8 cellular contexts compared by ENCODE assay signal in the genomic region with DNA sequence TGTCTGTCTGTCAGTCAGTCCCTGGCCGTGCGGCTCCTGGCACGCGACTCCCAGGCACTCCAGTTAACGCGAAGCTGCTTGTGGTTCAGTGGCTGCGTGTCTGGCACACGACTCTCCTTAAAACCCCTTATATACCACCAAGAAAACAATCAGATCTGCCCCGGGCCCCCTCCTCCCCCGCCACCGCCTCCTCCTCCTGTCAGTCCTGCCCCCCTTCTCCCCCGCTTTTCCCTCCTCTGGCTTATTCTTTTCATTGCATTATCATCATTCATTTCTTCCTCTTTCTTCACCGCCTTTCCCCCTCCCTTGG. TPM values are rescaled to one million over a fixed set of nuclear protein-coding genes. Genes with fewer than 3 reads are reported as not detected.
DNase-seq lines count a peak whose midpoint lies in the region; ATAC-seq and TF ChIP-seq lines count a peak whose summit lies in the region.

A gene (minus strand): TSS at position 105 of the 310 bp plus-strand sequence. CDS start 705 bp downstream, outside the sequence.

- H3K4me1 ChIP-seq in left lung (peaks cover 22 to 39% of the 10 kb centered on the region in 2 donors), thymus (ENCODE audit: control insufficient read depth, insufficient read depth, low read length) (peaks cover 13% of the 10 kb centered on the region)

- DNase-seq in activated CD4-positive, alpha-beta T cell treated with anti-CD3 and anti-CD28 coated beads, Interleukin-2, amount 10 ng/mL, durations not matched to agents 24 days and 14 days, result no peak
- no peak for DNase-seq in activated CD4-positive, alpha-beta T cell treated with anti-CD3 and anti-CD28 coated beads, Interleukin-2, amount 50 U/mL, for 48 hours
- no peak for DNase-seq in activated naive CD8-positive, alpha-beta T cell treated with anti-CD3 and anti-CD28 coated beads, Interleukin-2, amount 50 U/mL, for 24 hours
- DNase-seq in left lung (no peak), DMS 273 treated with DMSO at 0.1 percent for 48 hours (lab: John Stamatoyannopoulos, UW) (no peak), HK-2 (ENCODE audit: unreplicated experiment) (no peak)

- H3K36me3 Mint-ChIP-seq in activated CD4-positive, alpha-beta T cell treated with anti-CD3 and anti-CD28 coated beads, Interleukin-2, amount 10 ng/mL, durations not matched to agents 24 days and 14 days (ENCODE audit: low read depth), result peaks cover 13% of the 10 kb centered on the region
- H3K36me3 Mint-ChIP-seq in activated naive CD8-positive, alpha-beta T cell treated with anti-CD3 and anti-CD28 coated beads, Interleukin-2, amount 50 U/mL, for 24 hours (ENCODE audit: low read depth), result peaks cover 5% of the 10 kb centered on the region

- H3K27ac Mint-ChIP-seq in activated CD4-positive, alpha-beta T cell treated with anti-CD3 and anti-CD28 coated beads, Interleukin-2, amount 10 ng/mL, durations not matched to agents 24 days and 14 days, result peak within 1 kb of the TSS; percentile 84
- peak within 1 kb of the TSS; percentile 66 for H3K27ac Mint-ChIP-seq in activated naive CD8-positive, alpha-beta T cell treated with anti-CD3 and anti-CD28 coated beads, Interleukin-2, amount 50 U/mL, for 24 hours

- 1% methylated on average over 13 of the region's 13 CpGs for WGBS in thymus

- H3K36me3 ChIP-seq in left lung (no peaks in the 10 kb centered on the region), thymus (ENCODE audit: control insufficient read depth, insufficient read depth) (no peaks in the 10 kb centered on the region)

- ATAC-seq in activated naive CD8-positive, alpha-beta T cell treated with anti-CD3 and anti-CD28 coated beads, Interleukin-2, amount 50 U/mL, for 24 hours, result no peak
- ATAC-seq in left lung, result no peak
- no peak for ATAC-seq in HG03045 (IDR thresholded peaks at IDR 0.05; ENCODE audit: unreplicated experiment)

- H3K27ac ChIP-seq in left lung, result no peak within 1 kb of the TSS
- no peak within 1 kb of the TSS for H3K27ac ChIP-seq in thymus (ENCODE audit: low read depth)

- intact Hi-C loops in activated CD4-positive, alpha-beta T cell treated with anti-CD3 and anti-CD28 coated beads, Interleukin-2, amount 10 ng/mL, durations not matched to agents 24 days and 14 days (cut with micrococcal nuclease), result loop anchor here (5.0 kb wide), 2 partner anchors 121 to 191 kb away; a partner anchor contains a TSS
- intact Hi-C loops in left lung (cut with DNase I), result no loop called here

- H3K4me3 Mint-ChIP-seq in activated CD4-positive, alpha-beta T cell treated with anti-CD3 and anti-CD28 coated beads, Interleukin-2, amount 10 ng/mL, durations not matched to agents 24 days and 14 days, result peak within 1 kb of the TSS; percentile 90
- H3K4me3 Mint-ChIP-seq in activated naive CD8-positive, alpha-beta T cell treated with anti-CD3 and anti-CD28 coated beads, Interleukin-2, amount 50 U/mL, for 24 hours, result peak within 1 kb of the TSS; percentile 84

- H3K4me3 ChIP-seq in left lung, result peak within 1 kb of the TSS; percentile 10 to 49
- H3K4me3 ChIP-seq in thymus (ENCODE audit: low read length), result peak within 1 kb of the TSS; percentile 56

- H3K27me3 Mint-ChIP-seq in activated CD4-positive, alpha-beta T cell treated with anti-CD3 and anti-CD28 coated beads, Interleukin-2, amount 10 ng/mL, durations not matched to agents 24 days and 14 days, result peaks cover 86% of the 10 kb centered on the region
- peaks cover 92% of the 10 kb centered on the region for H3K27me3 Mint-ChIP-seq in activated naive CD8-positive, alpha-beta T cell treated with anti-CD3 and anti-CD28 coated beads, Interleukin-2, amount 50 U/mL, for 24 hours

- H3K9me3 ChIP-seq in left lung (no peaks in the 10 kb centered on the region), thymus (ENCODE audit: control insufficient read depth) (no peaks in the 10 kb centered on the region)

- H3K27me3 ChIP-seq in left lung (peaks cover 100% of the 10 kb centered on the region in 2 donors), thymus (ENCODE audit: control insufficient read depth, insufficient read depth) (peaks cover 84% of the 10 kb centered on the region)

- peaks cover 17% of the 10 kb centered on the region for H3K9me3 Mint-ChIP-seq in activated CD4-positive, alpha-beta T cell treated with anti-CD3 and anti-CD28 coated beads, Interleukin-2, amount 10 ng/mL, durations not matched to agents 24 days and 14 days
- H3K9me3 Mint-ChIP-seq in activated naive CD8-positive, alpha-beta T cell treated with anti-CD3 and anti-CD28 coated beads, Interleukin-2, amount 50 U/mL, for 24 hours, result peaks cover 10% of the 10 kb centered on the region

- peaks cover 55% of the 10 kb centered on the region for H3K4me1 Mint-ChIP-seq in activated CD4-positive, alpha-beta T cell treated with anti-CD3 and anti-CD28 coated beads, Interleukin-2, amount 10 ng/mL, durations not matched to agents 24 days and 14 days
- H3K4me1 Mint-ChIP-seq in activated naive CD8-positive, alpha-beta T cell treated with anti-CD3 and anti-CD28 coated beads, Interleukin-2, amount 50 U/mL, for 24 hours, result peaks cover 48% of the 10 kb centered on the region

- no peak for TF ChIP-seq CTCF in left lung (IDR thresholded peaks at IDR 0.05)

RNA-seq across cellular contexts. Expression of the gene that starts here (rescaled TPM):
- 0.16 and 0.17 TPM in 2 replicates for total RNA-seq in activated CD4-positive, alpha-beta T cell treated with anti-CD3 and anti-CD28 coated beads, Interleukin-2, amount 10 ng/mL, durations not matched to agents 24 days and 14 days
- total RNA-seq in left lung, result not detected
- 0.02 TPM for polyA plus RNA-seq in thymus
